In the genomic region with DNA sequence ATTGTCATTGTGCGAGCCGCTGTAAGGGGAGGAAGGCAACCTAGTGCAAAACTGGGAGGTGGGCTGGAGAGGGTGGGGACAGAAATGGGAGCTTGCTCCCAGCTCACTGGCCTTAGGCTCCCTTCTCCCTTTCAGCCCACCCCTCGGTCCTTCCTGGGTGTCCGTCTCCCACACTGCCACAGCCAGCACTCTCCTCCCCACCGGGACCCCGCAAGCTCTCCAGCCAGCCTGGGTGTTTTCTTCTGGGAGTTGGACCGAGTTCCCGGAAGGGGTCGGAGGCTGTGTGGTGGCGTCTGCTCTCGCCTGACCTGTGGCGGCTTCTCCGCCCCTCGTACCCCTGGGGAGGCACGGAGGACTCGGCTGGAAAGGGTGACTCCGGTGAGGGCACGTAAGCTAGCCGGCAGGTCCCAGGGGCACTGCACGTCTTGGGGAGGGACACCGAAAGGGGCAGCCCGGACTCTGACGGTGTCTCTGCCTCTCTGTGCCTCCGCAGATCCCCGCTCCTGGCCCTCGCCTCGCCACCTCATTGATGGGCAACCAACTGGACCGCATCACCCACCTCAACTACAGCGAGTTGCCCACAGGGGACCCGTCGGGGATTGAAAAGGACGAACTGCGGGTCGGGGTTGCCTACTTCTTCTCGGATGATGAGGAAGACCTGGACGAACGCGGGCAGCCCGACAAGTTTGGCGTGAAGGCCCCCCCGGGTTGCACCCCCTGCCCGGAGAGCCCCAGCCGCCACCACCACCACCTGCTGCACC, we compare ENCODE assay signal across 9 cellular contexts. TPM values are rescaled to one million over a fixed set of nuclear protein-coding genes. Genes with fewer than 3 reads are reported as not detected.
DNase-seq lines count a peak whose midpoint lies in the region; ATAC-seq, FAIRE-seq and TF ChIP-seq lines count a peak whose summit lies in the region.
"Had no signal": no experiment of that assay in that cellular context is flagged by ENCODE, and none has a peak within 500 bp of the region (broad histone marks: within the 10 kb centered on the region; RNA-seq: fewer than 3 reads in every experiment).

No MANE protein-coding gene starts in this region.

- no peaks in the 10 kb centered on the region for H3K36me3 ChIP-seq in brain microvascular endothelial cell (replicated peaks)
- H3K36me3 ChIP-seq in subcutaneous abdominal adipose tissue (ENCODE audit: control insufficient read depth in 5 of 5, insufficient read depth in 5 of 5, low read length in 5 of 5) = no peaks in the 10 kb centered on the region

- in situ Hi-C loops in brain microvascular endothelial cell (cut with HindIII; ENCODE audit: low pct_ligation_motif_present, low sequenced_read_pairs) = no loop called here

- H3K9me3 Mint-ChIP-seq in activated T-helper 17 cell treated with anti-CD3 and anti-CD28 coated beads, Interleukin-2, amount 50 U/mL, for 72 hours = no peaks in the 10 kb centered on the region
- H3K9me3 Mint-ChIP-seq: memory B cell had no signal

- H3K4me3 ChIP-seq in brain microvascular endothelial cell (ENCODE audit: low read depth, low read length) (peak overlapping the region; percentile 60), subcutaneous abdominal adipose tissue (ENCODE audit: low read depth in 1 of 5, low read length in 5 of 5) (peak overlapping the region in 3 of 5 donors; percentile 64 to 73 (median 67))

- peaks cover 29% of the 10 kb centered on the region for H3K27me3 Mint-ChIP-seq in activated T-helper 17 cell treated with anti-CD3 and anti-CD28 coated beads, Interleukin-2, amount 50 U/mL, for 72 hours

- peaks cover 3 to 42% (median 39%) of the 10 kb centered on the region in 5 donors for H3K4me1 ChIP-seq in subcutaneous abdominal adipose tissue (ENCODE audit: control insufficient read depth in 5 of 5, insufficient read depth in 5 of 5, low read length in 5 of 5)

- H3K27ac ChIP-seq in brain microvascular endothelial cell (no peak overlapping the region), subcutaneous abdominal adipose tissue (ENCODE audit: low read depth, low read length) (no peak overlapping the region)

- H3K9me3 ChIP-seq in subcutaneous abdominal adipose tissue (ENCODE audit: control insufficient read depth in 5 of 5, low read length in 5 of 5) = no peaks in the 10 kb centered on the region

- DNase-seq in NCI-H524 (lab: John Stamatoyannopoulos, UW) = peak; percentile 32 to 68
- no peak for DNase-seq in NCI-H524 treated with DMSO at 0.1 percent for 48 hours (lab: John Stamatoyannopoulos, UW)
- no peak for DNase-seq in brain microvascular endothelial cell
- peak in 1 of 2 donors; percentile 35 for DNase-seq in left colon
- DNase-seq in RCC 7860 (ENCODE audit: low spot score) = no peak

- intact Hi-C loops in left colon (cut with DNase I, micrococcal nuclease) = no loop called here

- no peak for TF ChIP-seq CTCF in brain microvascular endothelial cell (IDR thresholded peaks at IDR 0.05; ENCODE audit: low read depth, low read length, missing control alignments)

- ATAC-seq in left colon (peak; percentile 13), HG03045 (IDR thresholded peaks at IDR 0.05; ENCODE audit: unreplicated experiment) (no peak)
- ATAC-seq in activated T-helper 17 cell treated with anti-CD3 and anti-CD28 coated beads, Interleukin-2, amount 50 U/mL, for 72 hours (replicated peaks) = no peak

- H3K4me3 Mint-ChIP-seq in activated T-helper 17 cell treated with anti-CD3 and anti-CD28 coated beads, Interleukin-2, amount 50 U/mL, for 72 hours = no peak overlapping the region
- H3K4me3 Mint-ChIP-seq: memory B cell had no signal

- no peak overlapping the region for H3K9ac ChIP-seq in subcutaneous abdominal adipose tissue (ENCODE audit: low read length in 5 of 5)

- H3K27me3 ChIP-seq in brain microvascular endothelial cell (replicated peaks) (peaks cover 27% of the 10 kb centered on the region), subcutaneous abdominal adipose tissue (ENCODE audit: control insufficient read depth in 5 of 5, insufficient read depth in 4 of 5, low read length in 5 of 5) (peaks cover 10 to 35% (median 26%) of the 10 kb centered on the region in 5 donors)

- H3K4me1 Mint-ChIP-seq in activated T-helper 17 cell treated with anti-CD3 and anti-CD28 coated beads, Interleukin-2, amount 50 U/mL, for 72 hours = no peaks in the 10 kb centered on the region
- H3K4me1 Mint-ChIP-seq: memory B cell had no signal

- H3K27ac Mint-ChIP-seq in activated T-helper 17 cell treated with anti-CD3 and anti-CD28 coated beads, Interleukin-2, amount 50 U/mL, for 72 hours = no peak overlapping the region
- H3K27ac Mint-ChIP-seq: memory B cell had no signal

- no peak for FAIRE-seq in RCC 7860 (lab: Jason Lieb, UNC)

- no peaks in the 10 kb centered on the region for H3K36me3 Mint-ChIP-seq in activated T-helper 17 cell treated with anti-CD3 and anti-CD28 coated beads, Interleukin-2, amount 50 U/mL, for 72 hours (ENCODE audit: low read depth)
- H3K36me3 Mint-ChIP-seq: memory B cell had no signal

RNA-seq across cellular contexts. Expression of gene LRATD1, which starts 1.1 kb away (rescaled TPM):
- 100 to 1,000 TPM; 136 to 160 TPM for total RNA-seq in left colon
- not detected for total RNA-seq in activated T-helper 17 cell treated with anti-CD3 and anti-CD28 coated beads, Interleukin-2, amount 50 U/mL, for 72 hours

Comparison
In these comparisons a context has a peak if more than half of its experiments do, and no peak if none do; other contexts are left out.
1. DNase-seq: peak in NCI-H524 (2 of 2); none in NCI-H524 treated with DMSO at 0.1 percent for 48 hours (single experiment), brain microvascular endothelial cell (single experiment) and RCC 7860 (single experiment).
2. RNA of gene LRATD1, which starts 1.1 kb away (total RNA-seq): 136 to 160 TPM in left colon; not detected in activated T-helper 17 cell treated with anti-CD3 and anti-CD28 coated beads, Interleukin-2, amount 50 U/mL, for 72 hours; every median in the first group is over 100 times any median in the second.